In genomic region chr21:15729674-15730483, GRCh38 we compare ENCODE assay signal across 1 cellular context.
TF ChIP-seq lines count a peak whose summit lies in the region.

Gene USP25 (plus strand): TSS chr21:15729982. CDS start chr21:15730394, 412 bp downstream.

TF ChIP-seq in K562, 482 proteins besides CTCF, POLR2A, EP300 and RAD21 (continued from another document and continues in another):
- TF ChIP-seq CCNT2 (IDR thresholded peaks at IDR 0.05; ENCODE audit: borderline replicate concordance, extremely low read depth, insufficient read length, low read depth, low read length) (peak; percentile 62), TFAM (CRISPR knock-in tag; conservative IDR thresholded peaks at IDR 0.05) (no peak), ZNF766 (CRISPR knock-in tag; conservative IDR thresholded peaks at IDR 0.05) (0 out of 2 replicates have a peak, but pooled peaks have one; percentile 25), SAP30 (IDR thresholded peaks at IDR 0.05; ENCODE audit: borderline replicate concordance, insufficient read depth, low read depth, low read length, poor library complexity, severe bottlenecking) (peak; percentile 52), CREM (IDR thresholded peaks at IDR 0.05; ENCODE audit: low read depth) (peak; percentile 3; the same call in 1 of the 2 replicates), BCOR (IDR thresholded peaks at IDR 0.05) (no peak), CXXC5 (CRISPR knock-in tag; IDR thresholded peaks at IDR 0.05) (peak; percentile 93), ETV5 (CRISPR knock-in tag; IDR thresholded peaks at IDR 0.05; ENCODE audit: low read depth) (0 out of 2 replicates have a peak, but pooled peaks have one; percentile 24), ZNF263 (CRISPR knock-in tag; IDR thresholded peaks at IDR 0.05; ENCODE audit: borderline replicate concordance) (peak; percentile 98), PHB (CRISPR knock-in tag; IDR thresholded peaks at IDR 0.05) (no peak), TEAD4 (IDR thresholded peaks at IDR 0.05; ENCODE audit: low read length) (no peak), TEAD4 (CRISPR knock-in tag; IDR thresholded peaks at IDR 0.05; ENCODE audit: borderline replicate concordance) (peak; percentile 63; the same call in 1 of the 2 replicates), YY1 (IDR thresholded peaks at IDR 0.05; ENCODE audit: borderline replicate concordance in 1 of 3, control insufficient read depth in 1 of 3, extremely low read depth in 1 of 3, insufficient read depth in 3 of 3, insufficient read length in 1 of 3, insufficient replicate concordance in 2 of 3, low read depth in 1 of 3, low read length in 2 of 3) (peak; percentile 33 to 85 (median 72)), E2F6 (IDR thresholded peaks at IDR 0.05; ENCODE audit: borderline replicate concordance in 1 of 2, extremely low read depth in 1 of 2, insufficient read depth in 1 of 2, insufficient read length in 1 of 2, low read depth in 1 of 2, low read length in 1 of 2, poor library complexity in 1 of 2, severe bottlenecking in 1 of 2) (peak; percentile 59 to 90), CTBP1 (IDR thresholded peaks at IDR 0.05; ENCODE audit: borderline replicate concordance) (peak; percentile 48), ZEB2 (IDR thresholded peaks at IDR 0.05) (no peak), PKNOX1 (IDR thresholded peaks at IDR 0.05) (no peak), MYC (IDR thresholded peaks at IDR 0.05; ENCODE audit: low read depth, low read length) (peak; percentile 59), MYC (CRISPR knock-in tag; IDR thresholded peaks at IDR 0.05; ENCODE audit: borderline replicate concordance, low read depth) (no peak), HNRNPLL (IDR thresholded peaks at IDR 0.05; ENCODE audit: low read depth, low read length, poor library complexity, severe bottlenecking) (peak; percentile 59), CBX1 (IDR thresholded peaks at IDR 0.05; ENCODE audit: low read depth) (0 out of 2 replicates have a peak, but pooled peaks have one; percentile 24), FOXM1 (IDR thresholded peaks at IDR 0.05; ENCODE audit: low read depth) (no peak), FOXM1 (CRISPR knock-in tag; IDR thresholded peaks at IDR 0.05; ENCODE audit: low read depth) (0 out of 2 replicates have a peak, but pooled peaks have one; percentile 26), DMBX1 (CRISPR knock-in tag; IDR thresholded peaks at IDR 0.05; ENCODE audit: borderline replicate concordance) (peak; percentile 19; the same call in 1 of the 2 replicates), MAZ (CRISPR knock-in tag; conservative IDR thresholded peaks at IDR 0.05 in 1 of 2, IDR thresholded peaks at IDR 0.05 in 1 of 2) (peak; percentile 15 to 85; a peak in 2 of 4 replicates), MCM3 (IDR thresholded peaks at IDR 0.05) (no peak), FOXJ2 (tag; IDR thresholded peaks at IDR 0.05) (0 out of 2 replicates have a peak, but pooled peaks have one; percentile 22), HMG20B (CRISPR knock-in tag; IDR thresholded peaks at IDR 0.05) (no peak), ZNF444 (CRISPR knock-in tag; IDR thresholded peaks at IDR 0.05) (peak; percentile 48; the same call in 1 of the 2 replicates), DIDO1 (tag; IDR thresholded peaks at IDR 0.05; ENCODE audit: low read depth) (no peak), NR2C2 (CRISPR knock-in tag; IDR thresholded peaks at IDR 0.05) (0 out of 2 replicates have a peak, but pooled peaks have one; percentile 51), NR2C2 (tag; IDR thresholded peaks at IDR 0.05) (peak; percentile 86), SAFB (IDR thresholded peaks at IDR 0.05; ENCODE audit: borderline replicate concordance, low read depth, low read length) (peak; percentile 78), CHD1 (IDR thresholded peaks at IDR 0.05; ENCODE audit: low read length) (peak; percentile 79), RB1 (IDR thresholded peaks at IDR 0.05; ENCODE audit: low read depth) (peak; percentile 76; the same call in 1 of the 2 replicates), AFF4 (CRISPR knock-in tag; IDR thresholded peaks at IDR 0.05) (0 out of 2 replicates have a peak, but pooled peaks have one; percentile 35), NRF1 (conservative IDR thresholded peaks at IDR 0.05 in 1 of 2, IDR thresholded peaks at IDR 0.05 in 1 of 2) (peak; percentile 78 to 79; a peak in 3 of 4 replicates), ELF1 (tag; IDR thresholded peaks at IDR 0.05) (peak; percentile 6; the same call in 1 of the 2 replicates), E2F1 (CRISPR knock-in tag; IDR thresholded peaks at IDR 0.05) (no peak), PREB (CRISPR knock-in tag; IDR thresholded peaks at IDR 0.05) (no peak), SUPT5H (IDR thresholded peaks at IDR 0.05) (0 out of 2 replicates have a peak, but pooled peaks have one; percentile 8), CBFA2T2 (conservative IDR thresholded peaks at IDR 0.05) (no peak), RBM34 (IDR thresholded peaks at IDR 0.05; ENCODE audit: borderline replicate concordance, insufficient read depth, low read length) (no peak), NCOA1 (IDR thresholded peaks at IDR 0.05; ENCODE audit: low read depth) (no peak), CHD2 (IDR thresholded peaks at IDR 0.05; ENCODE audit: low read depth, low read length) (0 out of 2 replicates have a peak, but pooled peaks have one; percentile 42), ID3 (CRISPR knock-in tag; IDR thresholded peaks at IDR 0.05) (no peak), ID3 (tag; IDR thresholded peaks at IDR 0.05) (no peak), CTCFL (IDR thresholded peaks at IDR 0.05; ENCODE audit: borderline replicate concordance, insufficient read depth, low read depth, low read length, poor library complexity, severe bottlenecking) (peak; percentile 16), EP400 (IDR thresholded peaks at IDR 0.05) (no peak; the same call in 1 of the 2 replicates), TBP (optimal IDR thresholded peaks at IDR 0.05; ENCODE audit: low read depth, low read length) (peak; percentile 88), RCOR1 (IDR thresholded peaks at IDR 0.05; ENCODE audit: borderline replicate concordance in 1 of 2, low read depth in 2 of 2, low read length in 2 of 2) (0 out of 4 replicates have a peak, but pooled peaks of 1 of the 2 experiments have one; percentile 6), BHLHE40 (IDR thresholded peaks at IDR 0.05; ENCODE audit: low read length) (peak; percentile 90), UBTF (IDR thresholded peaks at IDR 0.05; ENCODE audit: borderline replicate concordance in 1 of 2, low read depth in 2 of 2, low read length in 2 of 2) (peak; percentile 95 to 98; a peak in 3 of 4 replicates), RBBP5 (IDR thresholded peaks at IDR 0.05; ENCODE audit: borderline replicate concordance, insufficient read depth, low read length, poor library complexity, severe bottlenecking) (peak; percentile 94)
